1 cellular context compared by ENCODE assay signal in the genomic region with DNA sequence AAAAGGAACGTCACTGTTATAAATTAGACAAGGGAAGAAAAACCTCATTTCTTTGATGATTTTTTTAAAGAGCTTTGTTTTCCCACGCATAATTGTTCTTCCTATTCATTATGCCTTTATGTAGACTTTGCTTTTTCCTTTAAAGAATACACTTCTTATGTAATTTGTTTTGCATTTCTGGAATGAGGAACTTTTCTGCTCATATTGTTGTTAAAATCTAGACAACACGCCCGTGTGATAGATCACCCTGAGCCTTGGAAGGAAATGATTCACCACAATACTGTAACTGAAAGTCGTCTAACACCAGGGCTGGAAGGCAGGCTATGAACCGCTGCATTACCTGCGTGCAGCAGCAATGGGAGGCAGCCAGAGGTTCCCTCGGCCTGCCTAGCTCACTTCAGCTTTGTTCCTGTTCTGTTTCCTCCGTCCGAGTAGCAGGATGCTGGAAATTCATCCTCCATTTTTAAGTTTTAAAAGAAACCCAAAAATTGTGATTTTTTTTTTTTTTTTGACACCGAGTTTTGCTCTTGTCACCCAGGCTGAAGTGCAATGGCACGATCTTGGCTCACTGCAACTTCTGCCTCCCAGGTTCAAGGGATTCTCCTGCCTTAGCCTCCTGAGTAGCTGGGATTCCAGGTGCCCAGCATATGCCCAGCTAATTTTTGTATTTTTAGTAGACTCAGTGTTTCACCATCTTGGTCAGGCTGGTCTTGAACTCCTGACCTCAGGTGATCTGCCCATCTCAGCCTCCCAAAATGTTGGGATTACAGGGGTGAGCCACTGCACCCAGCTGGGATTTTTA.
TF ChIP-seq lines count a peak whose summit lies in the region.

No MANE protein-coding gene starts in this region.

TF ChIP-seq in K562, 482 proteins besides CTCF, POLR2A, EP300 and RAD21 (continued from another document and continues in another):
- TF ChIP-seq, protein P1, sequence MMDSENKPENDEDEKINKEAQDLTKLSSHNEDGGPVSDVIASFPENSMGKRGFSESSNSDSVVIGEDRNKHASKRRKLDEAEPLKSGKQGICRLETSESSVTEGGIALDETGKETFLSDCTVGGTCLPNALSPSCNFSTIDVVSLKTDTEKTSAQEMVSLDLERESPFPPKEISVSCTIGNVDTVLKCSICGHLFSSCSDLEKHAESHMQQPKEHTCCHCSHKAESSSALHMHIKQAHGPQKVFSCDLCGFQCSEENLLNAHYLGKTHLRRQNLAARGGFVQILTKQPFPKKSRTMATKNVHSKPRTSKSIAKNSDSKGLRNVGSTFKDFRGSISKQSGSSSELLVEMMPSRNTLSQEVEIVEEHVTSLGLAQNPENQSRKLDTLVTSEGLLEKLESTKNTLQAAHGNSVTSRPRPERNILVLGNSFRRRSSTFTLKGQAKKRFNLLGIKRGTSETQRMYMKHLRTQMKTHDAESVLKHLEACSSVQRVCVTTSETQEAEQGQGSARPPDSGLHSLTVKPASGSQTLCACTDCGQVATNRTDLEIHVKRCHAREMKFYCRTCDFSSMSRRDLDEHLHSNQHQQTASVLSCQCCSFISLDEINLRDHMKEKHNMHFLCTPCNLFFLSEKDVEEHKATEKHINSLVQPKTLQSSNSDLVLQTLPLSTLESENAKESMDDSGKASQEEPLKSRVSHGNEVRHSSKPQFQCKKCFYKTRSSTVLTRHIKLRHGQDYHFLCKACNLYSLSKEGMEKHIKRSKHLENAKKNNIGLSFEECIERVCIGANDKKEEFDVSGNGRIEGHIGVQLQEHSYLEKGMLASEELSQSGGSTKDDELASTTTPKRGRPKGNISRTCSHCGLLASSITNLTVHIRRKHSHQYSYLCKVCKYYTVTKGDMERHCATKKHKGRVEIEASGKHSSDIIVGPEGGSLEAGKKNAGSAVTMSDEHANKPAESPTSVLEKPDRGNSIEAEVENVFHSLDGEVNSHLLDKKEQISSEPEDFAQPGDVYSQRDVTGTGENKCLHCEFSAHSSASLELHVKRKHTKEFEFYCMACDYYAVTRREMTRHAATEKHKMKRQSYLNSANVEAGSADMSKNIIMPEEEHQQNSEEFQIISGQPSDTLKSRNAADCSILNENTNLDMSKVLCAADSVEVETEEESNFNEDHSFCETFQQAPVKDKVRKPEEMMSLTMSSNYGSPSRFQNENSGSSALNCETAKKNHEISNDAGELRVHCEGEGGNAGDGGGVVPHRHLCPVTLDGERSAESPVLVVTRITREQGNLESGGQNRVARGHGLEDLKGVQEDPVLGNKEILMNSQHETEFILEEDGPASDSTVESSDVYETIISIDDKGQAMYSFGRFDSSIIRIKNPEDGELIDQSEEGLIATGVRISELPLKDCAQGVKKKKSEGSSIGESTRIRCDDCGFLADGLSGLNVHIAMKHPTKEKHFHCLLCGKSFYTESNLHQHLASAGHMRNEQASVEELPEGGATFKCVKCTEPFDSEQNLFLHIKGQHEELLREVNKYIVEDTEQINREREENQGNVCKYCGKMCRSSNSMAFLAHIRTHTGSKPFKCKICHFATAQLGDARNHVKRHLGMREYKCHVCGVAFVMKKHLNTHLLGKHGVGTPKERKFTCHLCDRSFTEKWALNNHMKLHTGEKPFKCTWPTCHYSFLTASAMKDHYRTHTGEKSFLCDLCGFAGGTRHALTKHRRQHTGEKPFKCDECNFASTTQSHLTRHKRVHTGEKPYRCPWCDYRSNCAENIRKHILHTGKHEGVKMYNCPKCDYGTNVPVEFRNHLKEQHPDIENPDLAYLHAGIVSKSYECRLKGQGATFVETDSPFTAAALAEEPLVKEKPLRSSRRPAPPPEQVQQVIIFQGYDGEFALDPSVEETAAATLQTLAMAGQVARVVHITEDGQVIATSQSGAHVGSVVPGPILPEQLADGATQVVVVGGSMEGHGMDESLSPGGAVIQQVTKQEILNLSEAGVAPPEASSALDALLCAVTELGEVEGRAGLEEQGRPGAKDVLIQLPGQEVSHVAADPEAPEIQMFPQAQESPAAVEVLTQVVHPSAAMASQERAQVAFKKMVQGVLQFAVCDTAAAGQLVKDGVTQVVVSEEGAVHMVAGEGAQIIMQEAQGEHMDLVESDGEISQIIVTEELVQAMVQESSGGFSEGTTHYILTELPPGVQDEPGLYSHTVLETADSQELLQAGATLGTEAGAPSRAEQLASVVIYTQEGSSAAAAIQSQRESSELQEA (IDR thresholded peaks at IDR 0.05; ENCODE audit: low read depth) = no peak
- TF ChIP-seq GTF2E2 (tag; IDR thresholded peaks at IDR 0.05) (peak; percentile 80), LEF1 (IDR thresholded peaks at IDR 0.05) (peak; percentile 84; the same call in 1 of the 2 replicates), PML (IDR thresholded peaks at IDR 0.05; ENCODE audit: low read length) (0 out of 2 replicates have a peak, but pooled peaks have one; percentile 17), TAF9B (IDR thresholded peaks at IDR 0.05; ENCODE audit: partially characterized antibody) (peak; percentile 42), NR3C1 (CRISPR knock-in tag; IDR thresholded peaks at IDR 0.05) (no peak), TBP (optimal IDR thresholded peaks at IDR 0.05; ENCODE audit: low read depth, low read length) (peak; percentile 33), ZFX (CRISPR knock-in tag; IDR thresholded peaks at IDR 0.05) (0 out of 2 replicates have a peak, but pooled peaks have one; percentile 2), YY1 (IDR thresholded peaks at IDR 0.05; ENCODE audit: borderline replicate concordance in 1 of 3, control insufficient read depth in 1 of 3, extremely low read depth in 1 of 3, insufficient read depth in 3 of 3, insufficient read length in 1 of 3, insufficient replicate concordance in 2 of 3, low read depth in 1 of 3, low read length in 2 of 3) (peak in 1 of 3 experiments; percentile 41), BRD9 (IDR thresholded peaks at IDR 0.05; ENCODE audit: low read depth, partially characterized antibody) (peak; percentile 31), AFF4 (CRISPR knock-in tag; IDR thresholded peaks at IDR 0.05) (peak; percentile 19; the same call in 1 of the 2 replicates), TAF1 (IDR thresholded peaks at IDR 0.05; ENCODE audit: control insufficient read depth, extremely low read depth, insufficient read depth, low read length, severe bottlenecking) (peak; percentile 49), USF1 (CRISPR knock-in tag; IDR thresholded peaks at IDR 0.05) (no peak), ETS2 (tag; IDR thresholded peaks at IDR 0.05; ENCODE audit: borderline replicate concordance, poor library complexity, severe bottlenecking) (no peak), SMAD1 (IDR thresholded peaks at IDR 0.05; ENCODE audit: low read depth, low read length, partially characterized antibody) (peak; percentile 10), ZSCAN29 (IDR thresholded peaks at IDR 0.05) (no peak), ZNF561 (CRISPR knock-in tag; conservative IDR thresholded peaks at IDR 0.05) (0 out of 2 replicates have a peak, but pooled peaks have one; percentile 57), TAF7 (tag; IDR thresholded peaks at IDR 0.05) (0 out of 2 replicates have a peak, but pooled peaks have one; percentile 4), CHD2 (IDR thresholded peaks at IDR 0.05; ENCODE audit: low read depth, low read length) (0 out of 2 replicates have a peak, but pooled peaks have one; percentile 3), EP400 (IDR thresholded peaks at IDR 0.05) (peak; percentile 50), ILF3 (IDR thresholded peaks at IDR 0.05; ENCODE audit: borderline replicate concordance) (no peak), PYGO2 (tag; IDR thresholded peaks at IDR 0.05) (0 out of 2 replicates have a peak, but pooled peaks have one; percentile 41), ZBTB34 (CRISPR knock-in tag; IDR thresholded peaks at IDR 0.05) (no peak), CHD4 (IDR thresholded peaks at IDR 0.05; ENCODE audit: insufficient read depth, insufficient replicate concordance, low read depth, low read length, poor library complexity, severe bottlenecking) (no peak), HDAC8 (tag; IDR thresholded peaks at IDR 0.05) (no peak), KLF6 (CRISPR knock-in tag; IDR thresholded peaks at IDR 0.05; ENCODE audit: borderline replicate concordance) (peak; percentile 40; the same call in 1 of the 2 replicates), PHF8 (IDR thresholded peaks at IDR 0.05; ENCODE audit: borderline replicate concordance, low read length) (peak; percentile 14; the same call in 1 of the 2 replicates), NFATC3 (IDR thresholded peaks at IDR 0.05) (no peak), ARID1B (IDR thresholded peaks at IDR 0.05) (peak; percentile 53), SIN3A (IDR thresholded peaks at IDR 0.05; ENCODE audit: borderline replicate concordance in 2 of 2, control insufficient read depth in 1 of 2, low read depth in 2 of 2, low read length in 2 of 2) (no peak)
- TF ChIP-seq, protein P2, sequence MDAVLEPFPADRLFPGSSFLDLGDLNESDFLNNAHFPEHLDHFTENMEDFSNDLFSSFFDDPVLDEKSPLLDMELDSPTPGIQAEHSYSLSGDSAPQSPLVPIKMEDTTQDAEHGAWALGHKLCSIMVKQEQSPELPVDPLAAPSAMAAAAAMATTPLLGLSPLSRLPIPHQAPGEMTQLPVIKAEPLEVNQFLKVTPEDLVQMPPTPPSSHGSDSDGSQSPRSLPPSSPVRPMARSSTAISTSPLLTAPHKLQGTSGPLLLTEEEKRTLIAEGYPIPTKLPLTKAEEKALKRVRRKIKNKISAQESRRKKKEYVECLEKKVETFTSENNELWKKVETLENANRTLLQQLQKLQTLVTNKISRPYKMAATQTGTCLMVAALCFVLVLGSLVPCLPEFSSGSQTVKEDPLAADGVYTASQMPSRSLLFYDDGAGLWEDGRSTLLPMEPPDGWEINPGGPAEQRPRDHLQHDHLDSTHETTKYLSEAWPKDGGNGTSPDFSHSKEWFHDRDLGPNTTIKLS (IDR thresholded peaks at IDR 0.05; ENCODE audit: borderline replicate concordance, low read depth) = peak; percentile 5; the same call in 1 of the 2 replicates
- TF ChIP-seq, protein P3, sequence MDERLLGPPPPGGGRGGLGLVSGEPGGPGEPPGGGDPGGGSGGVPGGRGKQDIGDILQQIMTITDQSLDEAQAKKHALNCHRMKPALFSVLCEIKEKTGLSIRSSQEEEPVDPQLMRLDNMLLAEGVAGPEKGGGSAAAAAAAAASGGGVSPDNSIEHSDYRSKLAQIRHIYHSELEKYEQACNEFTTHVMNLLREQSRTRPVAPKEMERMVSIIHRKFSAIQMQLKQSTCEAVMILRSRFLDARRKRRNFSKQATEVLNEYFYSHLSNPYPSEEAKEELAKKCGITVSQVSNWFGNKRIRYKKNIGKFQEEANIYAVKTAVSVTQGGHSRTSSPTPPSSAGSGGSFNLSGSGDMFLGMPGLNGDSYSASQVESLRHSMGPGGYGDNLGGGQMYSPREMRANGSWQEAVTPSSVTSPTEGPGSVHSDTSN (CRISPR knock-in tag; IDR thresholded peaks at IDR 0.05; ENCODE audit: low read depth) = no peak
- TF ChIP-seq, protein P3 (tag; conservative IDR thresholded peaks at IDR 0.05; ENCODE audit: low read depth) = peak; percentile 83
- TF ChIP-seq, protein P4, sequence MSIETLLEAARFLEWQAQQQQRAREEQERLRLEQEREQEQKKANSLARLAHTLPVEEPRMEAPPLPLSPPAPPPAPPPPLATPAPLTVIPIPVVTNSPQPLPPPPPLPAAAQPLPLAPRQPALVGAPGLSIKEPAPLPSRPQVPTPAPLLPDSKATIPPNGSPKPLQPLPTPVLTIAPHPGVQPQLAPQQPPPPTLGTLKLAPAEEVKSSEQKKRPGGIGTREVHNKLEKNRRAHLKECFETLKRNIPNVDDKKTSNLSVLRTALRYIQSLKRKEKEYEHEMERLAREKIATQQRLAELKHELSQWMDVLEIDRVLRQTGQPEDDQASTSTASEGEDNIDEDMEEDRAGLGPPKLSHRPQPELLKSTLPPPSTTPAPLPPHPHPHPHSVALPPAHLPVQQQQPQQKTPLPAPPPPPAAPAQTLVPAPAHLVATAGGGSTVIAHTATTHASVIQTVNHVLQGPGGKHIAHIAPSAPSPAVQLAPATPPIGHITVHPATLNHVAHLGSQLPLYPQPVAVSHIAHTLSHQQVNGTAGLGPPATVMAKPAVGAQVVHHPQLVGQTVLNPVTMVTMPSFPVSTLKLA (conservative IDR thresholded peaks at IDR 0.05) = no peak; a peak in 2 of 4 replicates
